In genomic region chr6:34891296-34891695, GRCh38 we compare ENCODE assay signal across 13 cellular contexts. TPM values are rescaled to one million over a fixed set of nuclear protein-coding genes. Genes with fewer than 3 reads are reported as not detected.
DNase-seq lines count a peak whose midpoint lies in the region; ATAC-seq, FAIRE-seq and TF ChIP-seq lines count a peak whose summit lies in the region.
"Had no signal": no experiment of that assay in that cellular context is flagged by ENCODE, and none has a peak within 500 bp of the region (broad histone marks: within the 10 kb centered on the region; RNA-seq: fewer than 3 reads in every experiment).

No MANE protein-coding gene starts in this region.

- CTCF ChIA-PET in Calu3 (lab: Charles Lee) (interaction anchor here (1.3 kb wide), 1 partner anchor 78 kb away, joined by 3 read pairs; no protein-coding TSS in a partner anchor), K562 (lab: Yijun Ruan, JAX; ENCODE audit: low intra/inter-chr PET ratio) (no interaction called here)
- CTCF ChIA-PET in naive thymus-derived CD4-positive, alpha-beta T cell (lab: Charles Lee) = no interaction called here

- peaks cover 40 to 64% (median 50%) of the 10 kb centered on the region in 10 experiments for H3K4me1 ChIP-seq in BLaER1 treated with 17β-estradiol and CSF1 and Interleukin-3, amounts not matched to agents 10 nM and 100 nM
- H3K4me1 ChIP-seq in K562 (replicated peaks in 1 of 2; ENCODE audit: control insufficient read depth in 2 of 2, insufficient read depth in 2 of 2, low read length in 2 of 2) = peaks cover 11 to 12% of the 10 kb centered on the region in 2 experiments; a peak in 3 of 5 replicates
- H3K4me1 ChIP-seq in naive thymus-derived CD4-positive, alpha-beta T cell (ENCODE audit: control insufficient read depth in 2 of 2, insufficient read depth in 2 of 2, low read length in 2 of 2) = peaks cover 15 to 18% of the 10 kb centered on the region in 2 donors
- H3K4me1 ChIP-seq: SJCRH30 had no signal

- TF ChIP-seq CTCF in Calu3 (IDR thresholded peaks at IDR 0.05; ENCODE audit: unreplicated experiment) (no peak), K562 (IDR thresholded peaks at IDR 0.05 in 2 of 3, conservative IDR thresholded peaks at IDR 0.05 in 1 of 3; ENCODE audit: insufficient read depth in 2 of 3, low read depth in 1 of 3, low read length in 3 of 3) (no peak)

- peaks cover 42% of the 10 kb centered on the region for H3K4me1 Mint-ChIP-seq in Calu3 (ENCODE audit: low read depth, unreplicated experiment)
- H3K4me1 Mint-ChIP-seq in naive thymus-derived CD4-positive, alpha-beta T cell = peaks cover 28 to 55% (median 41%) of the 10 kb centered on the region in 7 donors

- H3K36me3 Mint-ChIP-seq in Calu3 (ENCODE audit: insufficient read depth, unreplicated experiment) = peaks cover 51% of the 10 kb centered on the region
- peaks cover 0 to 5% (median 3%) of the 10 kb centered on the region in 5 donors for H3K36me3 Mint-ChIP-seq in naive thymus-derived CD4-positive, alpha-beta T cell

- H3K4me2 ChIP-seq in BLaER1 treated with 17β-estradiol and CSF1 and Interleukin-3, amounts not matched to agents 10 nM and 100 nM = peak overlapping the region; percentile 87 to 99 (median 97)
- no peak overlapping the region for H3K4me2 ChIP-seq in K562 (ENCODE audit: insufficient read depth, low read length)

- ATAC-seq in K562 (no peak), HG02870 (IDR thresholded peaks at IDR 0.05; ENCODE audit: unreplicated experiment) (no peak), HG03175 (IDR thresholded peaks at IDR 0.05; ENCODE audit: unreplicated experiment) (no peak)
- no peak for ATAC-seq in naive thymus-derived CD4-positive, alpha-beta T cell
- ATAC-seq: activated CD4-positive, CD25-positive, alpha-beta regulatory T cell treated with anti-CD3 and anti-CD28 coated beads, Interleukin-2, amount 50 U/mL, for 24 hours had no signal

- H4K20me1 ChIP-seq in BLaER1 treated with 17β-estradiol and CSF1 and Interleukin-3, amounts not matched to agents 10 nM and 100 nM = peaks cover 3 to 56% (median 18%) of the 10 kb centered on the region in 11 experiments; a peak in 11 of 22 replicates
- H4K20me1 ChIP-seq in K562 (replicated peaks; ENCODE audit: control insufficient read depth, insufficient read depth, low read length) = 0 out of 2 replicates have a peak, but pooled peaks cover 4% of the 10 kb centered on the region

- H3K27ac Mint-ChIP-seq in Calu3 (ENCODE audit: unreplicated experiment) = peak overlapping the region; percentile 96
- peak overlapping the region in 5 of 9 donors; percentile 16 to 100 (median 58) for H3K27ac Mint-ChIP-seq in naive thymus-derived CD4-positive, alpha-beta T cell

- peak overlapping the region in 1 of 11 experiments; percentile 84; a peak in 1 of 22 replicates for H3K27ac ChIP-seq in BLaER1 treated with 17β-estradiol and CSF1 and Interleukin-3, amounts not matched to agents 10 nM and 100 nM
- H3K27ac ChIP-seq in K562 (ENCODE audit: extremely low read depth, low read depth, low read length) = no peak overlapping the region
- H3K27ac ChIP-seq in naive thymus-derived CD4-positive, alpha-beta T cell (ENCODE audit: low read depth, low read length) = no peak overlapping the region
- H3K27ac ChIP-seq: SJCRH30 had no signal

- intact Hi-C loops in Calu3 (cut with micrococcal nuclease; ENCODE audit: unreplicated experiment) = no loop called here
- intact Hi-C loops in K562 (cut with micrococcal nuclease) = no loop called here
- intact Hi-C loops in naive thymus-derived CD4-positive, alpha-beta T cell (cut with micrococcal nuclease) = no loop called here

- DNase-seq in Calu3 (no peak), K562 (ENCODE audit: extremely low read depth in 1 of 4, low spot score in 3 of 4) (no peak), DMS53 (lab: John Stamatoyannopoulos, UW) (no peak)
- DNase-seq in naive thymus-derived CD4-positive, alpha-beta T cell = no peak
- DNase-seq: activated gamma-delta T cell treated with Interleukin-2 at 50 U/mL for 16 hours, NCI-H1930, NCI-H748 treated with DMSO at 0.1 percent for 48 hours, SJCRH30, substantia nigra had no signal

- in situ Hi-C loops in K562 (cut with MboI) = no loop called here

- no peak overlapping the region for H2AFZ ChIP-seq in K562 (ENCODE audit: low read depth, low read length)

- POLR2A ChIA-PET in K562 (lab: Yijun Ruan, JAX) = interaction anchor here (0.6 to 6.5 kb wide), 3 partner anchors 12 to 331 kb away, joined by 3 to 51 read pairs (median 4); no protein-coding TSS in a partner anchor
- POLR2A ChIA-PET in naive thymus-derived CD4-positive, alpha-beta T cell (lab: Charles Lee) = interaction anchor here (1.5 kb wide), 1 partner anchor 22 kb away, joined by 3 read pairs; no protein-coding TSS in a partner anchor

- H3K4me3 ChIP-seq in BLaER1 treated with 17β-estradiol and CSF1 and Interleukin-3, amounts not matched to agents 10 nM and 100 nM = peak overlapping the region in 6 of 10 experiments; percentile 92 to 100 (median 96); a peak in 11 of 20 replicates
- no peak overlapping the region for H3K4me3 ChIP-seq in K562
- no peak overlapping the region for H3K4me3 ChIP-seq in naive thymus-derived CD4-positive, alpha-beta T cell (ENCODE audit: low read length)
- H3K4me3 ChIP-seq: SJCRH30 had no signal

- H3K27me3 ChIP-seq in BLaER1 treated with 17β-estradiol and CSF1 and Interleukin-3, amounts not matched to agents 10 nM and 100 nM = no peaks in the 10 kb centered on the region
- H3K27me3 ChIP-seq in K562 (ENCODE audit: control insufficient read depth in 2 of 2, insufficient read depth in 2 of 2, low read length in 2 of 2) = no peaks in the 10 kb centered on the region
- no peaks in the 10 kb centered on the region for H3K27me3 ChIP-seq in naive thymus-derived CD4-positive, alpha-beta T cell (ENCODE audit: control insufficient read depth in 2 of 2, insufficient read depth in 2 of 2, low read length in 2 of 2)
- H3K27me3 ChIP-seq: SJCRH30 had no signal

- H3K9me1 ChIP-seq in K562 (ENCODE audit: control insufficient read depth, insufficient read depth, low read length) = no peaks in the 10 kb centered on the region

- FAIRE-seq in K562 (lab: Jason Lieb, UNC) = no peak

- no peak for TF ChIP-seq RAD21 in K562 (CRISPR knock-in tag; conservative IDR thresholded peaks at IDR 0.05 in 1 of 2, IDR thresholded peaks at IDR 0.05 in 1 of 2)

- no peak for TF ChIP-seq EP300 in K562 (IDR thresholded peaks at IDR 0.05; ENCODE audit: low read length)

- 87% methylated on average over 2 of the region's 2 CpGs for WGBS in K562 (ENCODE audit: insufficient coverage, low coverage, missing lambda C conversion rate)

- no peak for TF ChIP-seq POLR2A in K562 (conservative IDR thresholded peaks at IDR 0.05)

- H3K4me3 Mint-ChIP-seq in Calu3 (ENCODE audit: low read depth, unreplicated experiment) = peak overlapping the region; percentile 99
- H3K4me3 Mint-ChIP-seq in naive thymus-derived CD4-positive, alpha-beta T cell = peak overlapping the region in 8 of 10 donors; percentile 24 to 100 (median 66)

- peaks cover 44% of the 10 kb centered on the region for H3K79me2 ChIP-seq in K562 (ENCODE audit: control insufficient read depth, insufficient read depth, low read length)

- no TSS peak for BruUV-seq in Calu3 (replicated peaks; lab: Mats Ljungman, UMichigan)
- no TSS peak for BruUV-seq in K562 (replicated peaks; lab: Mats Ljungman, UMichigan)

- no peaks in the 10 kb centered on the region for H3K27me3 Mint-ChIP-seq in Calu3 (ENCODE audit: unreplicated experiment)
- peaks cover 0 to 19% (median 0%) of the 10 kb centered on the region in 5 donors for H3K27me3 Mint-ChIP-seq in naive thymus-derived CD4-positive, alpha-beta T cell

- H3K9ac ChIP-seq in BLaER1 treated with 17β-estradiol and CSF1 and Interleukin-3, amounts not matched to agents 10 nM and 100 nM = peak overlapping the region in 6 of 11 experiments; percentile 10 to 92 (median 86); a peak in 5 of 22 replicates
- no peak overlapping the region for H3K9ac ChIP-seq in K562 (ENCODE audit: insufficient read depth in 1 of 2, low read depth in 2 of 2, low read length in 2 of 2)

- H3K9me3 Mint-ChIP-seq in Calu3 (ENCODE audit: low read depth, unreplicated experiment) = no peaks in the 10 kb centered on the region
- peaks cover 0 to 4% (median 0%) of the 10 kb centered on the region in 11 donors for H3K9me3 Mint-ChIP-seq in naive thymus-derived CD4-positive, alpha-beta T cell

- H3K36me3 ChIP-seq in BLaER1 treated with 17β-estradiol and CSF1 and Interleukin-3, amounts not matched to agents 10 nM and 100 nM = peaks cover 0 to 7% (median 0%) of the 10 kb centered on the region in 11 experiments; a peak in 3 of 22 replicates
- no peaks in the 10 kb centered on the region for H3K36me3 ChIP-seq in K562 (ENCODE audit: control insufficient read depth, insufficient read depth, low read length)
- H3K36me3 ChIP-seq in naive thymus-derived CD4-positive, alpha-beta T cell (ENCODE audit: control insufficient read depth in 2 of 3, insufficient read depth in 3 of 3, low read length in 3 of 3) = peaks cover 0 to 3% (median 0%) of the 10 kb centered on the region in 3 experiments
- H3K36me3 ChIP-seq: SJCRH30 had no signal

- no peaks in the 10 kb centered on the region for H3K9me3 ChIP-seq in BLaER1 treated with 17β-estradiol and CSF1 and Interleukin-3, amounts not matched to agents 10 nM and 100 nM (replicated peaks in 1 of 11)
- no peaks in the 10 kb centered on the region for H3K9me3 ChIP-seq in K562 (replicated peaks; ENCODE audit: control insufficient read depth, insufficient read depth, low read depth, low read length)
- no peaks in the 10 kb centered on the region for H3K9me3 ChIP-seq in naive thymus-derived CD4-positive, alpha-beta T cell (ENCODE audit: control insufficient read depth in 2 of 3, low read length in 3 of 3)
- H3K9me3 ChIP-seq: SJCRH30 had no signal

RNA-seq across cellular contexts. Expression of gene ANKS1A, which starts 2.2 kb away (rescaled TPM):
- total RNA-seq in Calu3 (2022) (60.3 and 67.3 TPM in 2 replicates), K562 (2014; rRNA removed) (6.2 and 8.7 TPM in 2 replicates), K562 (2014; rRNA removed; fragmentation: Illumina TruSeq; extraction: Trizol) (3.6 and 4.3 TPM in 2 replicates), K562 (2015; rRNA removed; fragmentation: Illumina TruSeq; extraction: Trizol) (5.3 and 5.7 TPM in 2 replicates), K562 (2021) (11.6 and 13.8 TPM in 2 replicates)
- 48.2 and 58.7 TPM in 2 replicates for total RNA-seq in K562 (2011; cell fraction: chromatin; rRNA removed; ENCODE audit: low replicate concordance)
- 18.5 and 20.9 TPM in 2 replicates for total RNA-seq in K562 (2011; cell fraction: nucleolus; rRNA removed)
- 19.7 and 20.3 TPM in 2 replicates for total RNA-seq in K562 (2011; cell fraction: nucleoplasm; rRNA removed)
- polyA plus RNA-seq in K562 (2011; rRNA removed) (3.8 and 6.2 TPM in 2 replicates), K562 (2014; fragmentation: Illumina TruSeq; extraction: Trizol) (9.4 and 9.8 TPM in 2 replicates), K562 (2014; fragmentation: Nextera tagmentation; extraction: Ambion mirVana) (1 to 10 TPM; 1.1 to 1.5 TPM), K562 (2014; rRNA removed) (5.4 and 5.7 TPM in 2 replicates)
- polyA plus RNA-seq in K562 (2011; cell fraction: cytosol; rRNA removed) = 3.0 and 3.5 TPM in 2 replicates
- polyA plus RNA-seq in K562 (2011; cell fraction: nucleus; rRNA removed) = 9.2 and 13.2 TPM in 2 replicates
- polyA plus RNA-seq in K562 (2012) = 9.3 and 11.1 TPM in 2 replicates
- 9.5 and 12.5 TPM in 2 replicates for polyA minus RNA-seq in K562 (2011; rRNA and poly(A)+ RNA removed)
- 5.9 and 11.5 TPM in 2 replicates for polyA minus RNA-seq in K562 (2011; cell fraction: cytosol; rRNA and poly(A)+ RNA removed)
- polyA minus RNA-seq in K562 (2011; cell fraction: nucleus; rRNA and poly(A)+ RNA removed) = 7.1 and 10.3 TPM in 2 replicates
- total RNA-seq in naive thymus-derived CD4-positive, alpha-beta T cell = 10 to 100 TPM in 3 of 5 experiments, 1 to 10 TPM in 2; 7.3 to 14.8 (median 11.8) TPM
- polyA plus RNA-seq in naive thymus-derived CD4-positive, alpha-beta T cell = 1 to 10 TPM; 2.1 to 5.3 TPM

RNA-seq across cellular contexts. Expression of gene TAF11, which starts 3.5 kb away (rescaled TPM):
- 42.9 and 44.3 TPM in 2 replicates for total RNA-seq in Calu3 (2022)
- 29.2 and 52.2 TPM in 2 replicates for total RNA-seq in K562 (2011; cell fraction: chromatin; rRNA removed; ENCODE audit: low replicate concordance)
- 25.0 and 26.5 TPM in 2 replicates for total RNA-seq in K562 (2011; cell fraction: nucleolus; rRNA removed)
- total RNA-seq in K562 (2011; cell fraction: nucleoplasm; rRNA removed) = 35.7 and 46.0 TPM in 2 replicates
- 40.9 and 59.3 TPM in 2 replicates for total RNA-seq in K562 (2014; rRNA removed)
- total RNA-seq in K562 (2014; rRNA removed; fragmentation: Illumina TruSeq; extraction: Trizol) = 71.9 and 83.0 TPM in 2 replicates
- 65.9 and 73.2 TPM in 2 replicates for total RNA-seq in K562 (2015; rRNA removed; fragmentation: Illumina TruSeq; extraction: Trizol)
- total RNA-seq in K562 (2021) = 49.4 and 52.7 TPM in 2 replicates
- 70.6 and 91.9 TPM in 2 replicates for polyA plus RNA-seq in K562 (2011; rRNA removed)
- polyA plus RNA-seq in K562 (2011; cell fraction: cytosol; rRNA removed) = 26.4 and 54.7 TPM in 2 replicates
- 34.5 and 45.8 TPM in 2 replicates for polyA plus RNA-seq in K562 (2011; cell fraction: nucleus; rRNA removed)
- polyA plus RNA-seq in K562 (2012) = 43.8 and 49.9 TPM in 2 replicates
- 67.5 and 74.2 TPM in 2 replicates for polyA plus RNA-seq in K562 (2014; fragmentation: Illumina TruSeq; extraction: Trizol)
- 10 to 100 TPM; 42.0 to 44.9 TPM for polyA plus RNA-seq in K562 (2014; fragmentation: Nextera tagmentation; extraction: Ambion mirVana)
- polyA plus RNA-seq in K562 (2014; rRNA removed) = 74.7 and 77.2 TPM in 2 replicates
- polyA minus RNA-seq in K562 (2011; rRNA and poly(A)+ RNA removed) = 30.6 and 33.4 TPM in 2 replicates
- polyA minus RNA-seq in K562 (2011; cell fraction: cytosol; rRNA and poly(A)+ RNA removed) = 12.2 and 14.1 TPM in 2 replicates
- 12.3 and 18.2 TPM in 2 replicates for polyA minus RNA-seq in K562 (2011; cell fraction: nucleus; rRNA and poly(A)+ RNA removed)
- total RNA-seq in naive thymus-derived CD4-positive, alpha-beta T cell = 10 to 100 TPM; 25.4 to 35.1 (median 29.4) TPM
- 10 to 100 TPM; 17.3 to 18.4 TPM for polyA plus RNA-seq in naive thymus-derived CD4-positive, alpha-beta T cell

Comparison
In these comparisons a context has a peak if more than half of its experiments do, and no peak if none do; other contexts are left out.
1. H3K4me3 ChIP-seq: peak in BLaER1 treated with 17β-estradiol and CSF1 and Interleukin-3, amounts not matched to agents 10 nM and 100 nM (6 of 10); none in K562 (single experiment) and naive thymus-derived CD4-positive, alpha-beta T cell (single experiment).
2. H3K9ac ChIP-seq: peak in BLaER1 treated with 17β-estradiol and CSF1 and Interleukin-3, amounts not matched to agents 10 nM and 100 nM (6 of 11); none in K562 (0 of 2).